Comparison of ENCODE assay signal across 13 cellular contexts in the genomic region with DNA sequence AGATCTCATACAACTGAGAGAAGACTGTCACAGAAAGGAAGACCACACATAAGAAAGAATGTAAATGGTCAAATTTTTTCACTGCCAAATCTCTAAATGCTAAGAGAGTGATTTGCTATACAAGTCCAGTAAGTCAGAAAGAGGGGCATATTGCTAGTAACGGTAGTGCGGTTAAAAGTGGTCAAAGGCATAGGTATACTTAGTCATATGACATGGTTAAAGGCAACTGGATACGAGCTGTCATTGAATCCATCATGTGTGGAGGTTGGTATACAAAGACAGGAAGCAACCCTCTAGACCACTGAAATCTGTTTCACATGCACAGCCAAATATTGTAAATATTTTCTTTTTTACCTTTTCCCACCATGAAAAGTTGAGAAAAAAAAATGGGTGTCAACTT. TPM values are rescaled to one million over a fixed set of nuclear protein-coding genes. Genes with fewer than 3 reads are reported as not detected.
DNase-seq lines count a peak whose midpoint lies in the region; TF ChIP-seq lines count a peak whose summit lies in the region.
"Had no signal": no experiment of that assay in that cellular context is flagged by ENCODE, and none has a peak within 500 bp of the region (broad histone marks: within the 10 kb centered on the region; RNA-seq: fewer than 3 reads in every experiment).

No MANE protein-coding gene starts in this region.

- H4K91ac ChIP-seq in trophoblast cell (ENCODE audit: low read depth, low read length), result no peak overlapping the region

- H2BK12ac ChIP-seq in trophoblast cell (ENCODE audit: low read length), result no peak overlapping the region

- H3K27ac ChIP-seq in GM23248, result peak overlapping the region; percentile 44
- H3K27ac ChIP-seq in ascending aorta, result peak overlapping the region; percentile 83 to 88
- no peak overlapping the region for H3K27ac ChIP-seq in trophoblast cell (ENCODE audit: low read depth, low read length)

- peaks cover 40% of the 10 kb centered on the region for H3K4me1 ChIP-seq in GM23248 (ENCODE audit: insufficient read depth)
- peaks cover 9 to 18% of the 10 kb centered on the region in 2 donors for H3K4me1 ChIP-seq in ascending aorta
- peaks cover 11 to 14% of the 10 kb centered on the region in 2 experiments for H3K4me1 ChIP-seq in trophoblast cell (ENCODE audit: control insufficient read depth in 1 of 2, insufficient read depth in 2 of 2, low read length in 2 of 2)

- no peaks in the 10 kb centered on the region for H4K20me1 ChIP-seq in GM23248 (ENCODE audit: insufficient read depth)

- H3K9me3 ChIP-seq in GM23248 (ENCODE audit: low read depth), result no peaks in the 10 kb centered on the region
- H3K9me3 ChIP-seq in ascending aorta, result no peaks in the 10 kb centered on the region
- no peaks in the 10 kb centered on the region for H3K9me3 ChIP-seq in trophoblast cell (ENCODE audit: insufficient read depth, low read depth, low read length)

- in situ Hi-C loops in GM23248 (cut with MboI), result no loop called here

- peaks cover 71% of the 10 kb centered on the region for H3K79me2 ChIP-seq in GM23248 (ENCODE audit: insufficient read depth)
- H3K79me2 ChIP-seq in trophoblast cell (ENCODE audit: control insufficient read depth, insufficient read depth, low read length, poor library complexity), result peaks cover 9% of the 10 kb centered on the region

- H3K4me3 ChIP-seq in GM23248 (peak overlapping the region; percentile 77), ascending aorta (peak overlapping the region; percentile 58 to 82), foreskin fibroblast (ENCODE audit: low read depth in 1 of 2, low read length in 2 of 2) (peak overlapping the region; percentile 62 to 72), trophoblast cell (ENCODE audit: low read depth, low read length) (no peak overlapping the region)

- H4K12ac ChIP-seq in trophoblast cell (ENCODE audit: low read depth, low read length), result no peak overlapping the region

- no peak overlapping the region for H2BK120ac ChIP-seq in trophoblast cell (ENCODE audit: insufficient read depth, low read length, poor library complexity)

- H3K4me2 ChIP-seq in GM23248 (ENCODE audit: unreplicated experiment) (peak overlapping the region; percentile 81), trophoblast cell (ENCODE audit: low read length) (peak overlapping the region; percentile 84)

- H3K9me2 ChIP-seq in GM23248 (ENCODE audit: insufficient read depth), result no peaks in the 10 kb centered on the region

- intact Hi-C loops in ascending aorta (cut with DNase I), result loop anchor here (2.0 to 10.0 kb wide), 3 partner anchors 216 to 1463 kb away; no protein-coding TSS in a partner anchor

- no peaks in the 10 kb centered on the region for H3K36me3 ChIP-seq in GM23248 (ENCODE audit: low read depth)
- H3K36me3 ChIP-seq in ascending aorta, result no peaks in the 10 kb centered on the region
- H3K36me3 ChIP-seq in trophoblast cell (ENCODE audit: control insufficient read depth in 1 of 2, insufficient read depth in 2 of 2, low read length in 2 of 2), result peaks cover 0 to 5% of the 10 kb centered on the region in 2 experiments

- no peak overlapping the region for H3K4ac ChIP-seq in trophoblast cell (ENCODE audit: low read depth, low read length)

- H2AFZ ChIP-seq in GM23248 (peak overlapping the region; percentile 25; the same call in 1 of the 2 replicates), trophoblast cell (ENCODE audit: insufficient read depth, low read length, poor library complexity) (no peak overlapping the region)

- no peak overlapping the region for H4K8ac ChIP-seq in trophoblast cell (ENCODE audit: low read depth, low read length)

- peaks cover 64% of the 10 kb centered on the region for H3F3A ChIP-seq in GM23248 (ENCODE audit: insufficient read depth)

- H3K14ac ChIP-seq in trophoblast cell (ENCODE audit: low read length), result no peak overlapping the region

- no peak overlapping the region for H3K18ac ChIP-seq in trophoblast cell (ENCODE audit: low read length)

- WGBS in GM23248 (ENCODE audit: low coverage in 1 of 2, low lambda C conversion rate in 2 of 2, missing lambda C conversion rate in 2 of 2), 2 experiments, result 61 to 67% methylated on average over 3 of the region's 3 CpGs
- no CpG with 5 or more reads among the region's 3 CpGs for WGBS in trophoblast cell (ENCODE audit: extremely low coverage, insufficient coverage, insufficient read length)

- no peak overlapping the region for H3K23ac ChIP-seq in trophoblast cell (ENCODE audit: low read length)

- H3K9ac ChIP-seq in GM23248 (peak overlapping the region; percentile 79), trophoblast cell (ENCODE audit: low read length) (no peak overlapping the region)

- DNase-seq in GM23248 (no peak), ascending aorta (ENCODE audit: low spot score in 2 of 2) (no peak), foreskin fibroblast (no peak), trophoblast cell (no peak), SKM-1 treated with dmso at 0.1 percent for 144 hours (lab: John Stamatoyannopoulos, UW; ENCODE audit: unreplicated experiment) (no peak), NCI-H446 treated with DMSO at 0.1 percent for 48 hours (lab: John Stamatoyannopoulos, UW) (no peak), hepatic stellate cell (ENCODE audit: low spot score) (no peak)
- no peak for DNase-seq in stimulated activated CD4-positive, alpha-beta T cell treated with anti-CD3 and anti-CD28 coated beads, Interleukin-12 subunit alpha, Interleukin-12 subunit beta, amount 100 ng/mL, for 4 hours
- DNase-seq: C1 segment of cervical spinal cord; KBM-7; NCI-H146; NCI-H524 treated with DMSO at 0.1 percent for 48 hours; stimulated activated CD4-positive, alpha-beta T cell treated with anti-CD3 and anti-CD28 coated beads, Interleukin-4, amount 100 ng/mL, for 24 hours had no signal

- no peak for TF ChIP-seq CTCF in ascending aorta (IDR thresholded peaks at IDR 0.05)
- no peak for TF ChIP-seq CTCF in foreskin fibroblast (IDR thresholded peaks at IDR 0.05; ENCODE audit: low read depth, low read length)

- no peak overlapping the region for H2BK5ac ChIP-seq in trophoblast cell (ENCODE audit: low read depth, low read length, poor library complexity)

- H3K27me3 ChIP-seq in GM23248 (replicated peaks; ENCODE audit: insufficient read depth), result no peaks in the 10 kb centered on the region
- no peaks in the 10 kb centered on the region for H3K27me3 ChIP-seq in ascending aorta
- H3K27me3 ChIP-seq in trophoblast cell (ENCODE audit: insufficient read depth, low read length), result no peaks in the 10 kb centered on the region

- no peak overlapping the region for H2AK5ac ChIP-seq in trophoblast cell (ENCODE audit: low read length)

- H3K79me1 ChIP-seq in trophoblast cell (ENCODE audit: low read length), result peaks cover 16% of the 10 kb centered on the region

RNA-seq across cellular contexts. Expression of gene INHBA, which starts 4.8 kb away (rescaled TPM):
- total RNA-seq in GM23248 (2014; rRNA removed; shearing (Covaris generic)), result 5.2 and 5.5 TPM in 2 replicates
- polyA plus RNA-seq in GM23248 (2016; fragmentation: Nextera tagmentation; extraction: Ambion mirVana), result 7.9 and 8.8 TPM in 2 replicates
- total RNA-seq in ascending aorta, result 41.5 TPM
- 33.1 and 34.2 TPM in 2 replicates for polyA plus RNA-seq in trophoblast cell (2013)
